Comparison of ENCODE assay signal across 14 cellular contexts in genomic region chr17:78599419-78599818, GRCh38.
DNase-seq lines count a peak whose midpoint lies in the region; ATAC-seq and TF ChIP-seq lines count a peak whose summit lies in the region.
"Had no signal": no experiment of that assay in that cellular context is flagged by ENCODE, and none has a peak within 500 bp of the region (broad histone marks: within the 10 kb centered on the region; RNA-seq: fewer than 3 reads in every experiment).

No MANE protein-coding gene starts in this region.

- H3K4me1 ChIP-seq in HEK293 (ENCODE audit: control insufficient read depth, insufficient read depth, low read length): 0 out of 2 replicates have a peak, but pooled peaks cover 4% of the 10 kb centered on the region
- H3K4me1 ChIP-seq: adrenal gland had no signal

- CTCF ChIA-PET in HEK293 (lab: Yijun Ruan, JAX): interaction anchor here (0.6 to 2.1 kb wide), 2 partner anchors 108 to 114 kb away, joined by 3 to 11 read pairs; no protein-coding TSS in a partner anchor

- POLR2A ChIA-PET in HEK293 (lab: Yijun Ruan, JAX): no interaction called here

- no peak overlapping the region for H3K27ac ChIP-seq in HEK293 (ENCODE audit: extremely low read depth, low read depth, low read length)
- H3K27ac ChIP-seq: adrenal gland, cardiac muscle cell, upper lobe of left lung had no signal

- TF ChIP-seq CTCF in HEK293 (tag by site-specific recombination; IDR thresholded peaks at IDR 0.05): no peak

- ATAC-seq in HG03039 (IDR thresholded peaks at IDR 0.05; ENCODE audit: unreplicated experiment) (no peak), GM19328 (IDR thresholded peaks at IDR 0.05; ENCODE audit: unreplicated experiment) (no peak)
- ATAC-seq: sciatic nerve had no signal

- H3K36me3 ChIP-seq in HEK293 (ENCODE audit: control insufficient read depth in 2 of 2, insufficient read depth in 1 of 2, low read length in 2 of 2): no peaks in the 10 kb centered on the region
- H3K36me3 ChIP-seq: adrenal gland, cardiac muscle cell, upper lobe of left lung had no signal

- H3K9me3 ChIP-seq in HEK293 (ENCODE audit: control insufficient read depth, insufficient read depth, low read depth, low read length): no peaks in the 10 kb centered on the region
- H3K9me3 ChIP-seq: adrenal gland, upper lobe of left lung had no signal

- H3K4me3 ChIP-seq in HEK293 (ENCODE audit: low read depth, low read length): no peak overlapping the region
- H3K4me3 ChIP-seq: adrenal gland, cardiac muscle cell, upper lobe of left lung had no signal

- peak; percentile 21 for DNase-seq in Ammon's horn (ENCODE audit: low spot score)
- DNase-seq in NCI-H82 treated with DMSO at 0.1 percent for 48 hours (lab: John Stamatoyannopoulos, UW; ENCODE audit: unreplicated experiment): peak; percentile 68
- peak; percentile 17 for DNase-seq in fibroblast of the conjunctiva (ENCODE audit: low read depth)
- no peak for DNase-seq in HuH-7.5 (ENCODE audit: low spot score)
- no peak for DNase-seq in activated CD8-positive, alpha-beta memory T cell treated with anti-CD3 and anti-CD28 coated beads, Interleukin-2, amount 50 U/mL, for 48 hours
- DNase-seq: adrenal gland, Karpas-422, NCI-H345, upper lobe of left lung had no signal

TF ChIP-seq in HEK293, 187 proteins besides CTCF, POLR2A, EP300 and RAD21 (continues in another document):
- TF ChIP-seq GLIS1 (tag by site-specific recombination; IDR thresholded peaks at IDR 0.05): peak; percentile 48; the same call in 1 of the 2 replicates
- peak; percentile 86 for TF ChIP-seq FEZF1 (tag by site-specific recombination; IDR thresholded peaks at IDR 0.05)
- no peak for TF ChIP-seq ZNF585B (tag by site-specific recombination; IDR thresholded peaks at IDR 0.05)
- TF ChIP-seq ZNF558 (tag by site-specific recombination; IDR thresholded peaks at IDR 0.05): no peak
- no peak for TF ChIP-seq ZNF19 (tag by site-specific recombination; IDR thresholded peaks at IDR 0.05; ENCODE audit: low read depth)
- TF ChIP-seq ZSCAN30 (tag by site-specific recombination; IDR thresholded peaks at IDR 0.05): no peak
- TF ChIP-seq ZNF623 (tag by site-specific recombination; IDR thresholded peaks at IDR 0.05): no peak
- TF ChIP-seq ZNF362 (tag by site-specific recombination; IDR thresholded peaks at IDR 0.05): no peak
- TF ChIP-seq KLF9 (tag by site-specific recombination; IDR thresholded peaks at IDR 0.05; ENCODE audit: low read depth): no peak
- peak; percentile 54; the same call in 1 of the 2 replicates for TF ChIP-seq ZNF335 (tag by site-specific recombination; conservative IDR thresholded peaks at IDR 0.05)
- no peak for TF ChIP-seq ZNF521 (tag by site-specific recombination; IDR thresholded peaks at IDR 0.05)
- TF ChIP-seq, protein P1, sequence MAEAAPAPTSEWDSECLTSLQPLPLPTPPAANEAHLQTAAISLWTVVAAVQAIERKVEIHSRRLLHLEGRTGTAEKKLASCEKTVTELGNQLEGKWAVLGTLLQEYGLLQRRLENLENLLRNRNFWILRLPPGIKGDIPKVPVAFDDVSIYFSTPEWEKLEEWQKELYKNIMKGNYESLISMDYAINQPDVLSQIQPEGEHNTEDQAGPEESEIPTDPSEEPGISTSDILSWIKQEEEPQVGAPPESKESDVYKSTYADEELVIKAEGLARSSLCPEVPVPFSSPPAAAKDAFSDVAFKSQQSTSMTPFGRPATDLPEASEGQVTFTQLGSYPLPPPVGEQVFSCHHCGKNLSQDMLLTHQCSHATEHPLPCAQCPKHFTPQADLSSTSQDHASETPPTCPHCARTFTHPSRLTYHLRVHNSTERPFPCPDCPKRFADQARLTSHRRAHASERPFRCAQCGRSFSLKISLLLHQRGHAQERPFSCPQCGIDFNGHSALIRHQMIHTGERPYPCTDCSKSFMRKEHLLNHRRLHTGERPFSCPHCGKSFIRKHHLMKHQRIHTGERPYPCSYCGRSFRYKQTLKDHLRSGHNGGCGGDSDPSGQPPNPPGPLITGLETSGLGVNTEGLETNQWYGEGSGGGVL (tag by site-specific recombination; IDR thresholded peaks at IDR 0.05): peak; percentile 30; the same call in 1 of the 2 replicates
- TF ChIP-seq ZNF626 (tag by site-specific recombination; IDR thresholded peaks at IDR 0.05): no peak
- no peak for TF ChIP-seq ZSCAN16 (tag by site-specific recombination; IDR thresholded peaks at IDR 0.05)
- TF ChIP-seq, protein P2, sequence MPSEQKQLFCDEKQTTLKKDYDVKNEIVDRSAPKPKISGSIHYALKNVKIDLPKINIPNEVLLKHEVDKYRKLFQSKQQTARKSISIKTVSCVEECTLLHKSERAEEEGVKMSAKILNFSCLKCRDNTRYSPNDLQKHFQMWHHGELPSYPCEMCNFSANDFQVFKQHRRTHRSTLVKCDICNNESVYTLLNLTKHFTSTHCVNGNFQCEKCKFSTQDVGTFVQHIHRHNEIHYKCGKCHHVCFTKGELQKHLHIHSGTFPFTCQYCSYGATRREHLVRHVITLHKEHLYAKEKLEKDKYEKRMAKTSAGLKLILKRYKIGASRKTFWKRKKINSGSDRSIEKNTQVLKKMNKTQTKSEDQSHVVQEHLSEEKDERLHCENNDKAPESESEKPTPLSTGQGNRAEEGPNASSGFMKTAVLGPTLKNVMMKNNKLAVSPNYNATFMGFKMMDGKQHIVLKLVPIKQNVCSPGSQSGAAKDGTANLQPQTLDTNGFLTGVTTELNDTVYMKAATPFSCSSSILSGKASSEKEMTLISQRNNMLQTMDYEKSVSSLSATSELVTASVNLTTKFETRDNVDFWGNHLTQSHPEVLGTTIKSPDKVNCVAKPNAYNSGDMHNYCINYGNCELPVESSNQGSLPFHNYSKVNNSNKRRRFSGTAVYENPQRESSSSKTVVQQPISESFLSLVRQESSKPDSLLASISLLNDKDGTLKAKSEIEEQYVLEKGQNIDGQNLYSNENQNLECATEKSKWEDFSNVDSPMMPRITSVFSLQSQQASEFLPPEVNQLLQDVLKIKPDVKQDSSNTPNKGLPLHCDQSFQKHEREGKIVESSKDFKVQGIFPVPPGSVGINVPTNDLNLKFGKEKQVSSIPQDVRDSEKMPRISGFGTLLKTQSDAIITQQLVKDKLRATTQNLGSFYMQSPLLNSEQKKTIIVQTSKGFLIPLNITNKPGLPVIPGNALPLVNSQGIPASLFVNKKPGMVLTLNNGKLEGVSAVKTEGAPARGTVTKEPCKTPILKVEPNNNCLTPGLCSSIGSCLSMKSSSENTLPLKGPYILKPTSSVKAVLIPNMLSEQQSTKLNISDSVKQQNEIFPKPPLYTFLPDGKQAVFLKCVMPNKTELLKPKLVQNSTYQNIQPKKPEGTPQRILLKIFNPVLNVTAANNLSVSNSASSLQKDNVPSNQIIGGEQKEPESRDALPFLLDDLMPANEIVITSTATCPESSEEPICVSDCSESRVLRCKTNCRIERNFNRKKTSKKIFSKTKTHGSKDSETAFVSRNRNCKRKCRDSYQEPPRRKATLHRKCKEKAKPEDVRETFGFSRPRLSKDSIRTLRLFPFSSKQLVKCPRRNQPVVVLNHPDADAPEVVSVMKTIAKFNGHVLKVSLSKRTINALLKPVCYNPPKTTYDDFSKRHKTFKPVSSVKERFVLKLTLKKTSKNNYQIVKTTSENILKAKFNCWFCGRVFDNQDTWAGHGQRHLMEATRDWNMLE (tag by site-specific recombination; conservative IDR thresholded peaks at IDR 0.05; ENCODE audit: low read depth): peak; percentile 50; the same call in 1 of the 2 replicates
- TF ChIP-seq ZNF544 (tag by site-specific recombination; IDR thresholded peaks at IDR 0.05): no peak
- no peak for TF ChIP-seq ZNF10 (tag by site-specific recombination; IDR thresholded peaks at IDR 0.05)
- TF ChIP-seq TRIM28 (IDR thresholded peaks at IDR 0.05; ENCODE audit: borderline replicate concordance, low read length): no peak
- no peak for TF ChIP-seq ZNF248 (tag by site-specific recombination; IDR thresholded peaks at IDR 0.05)
- TF ChIP-seq KLF8 (tag by site-specific recombination; IDR thresholded peaks at IDR 0.05): no peak
- TF ChIP-seq ZNF707 (tag by site-specific recombination; IDR thresholded peaks at IDR 0.05): no peak
- no peak for TF ChIP-seq ZNF202 (tag by site-specific recombination; IDR thresholded peaks at IDR 0.05; ENCODE audit: borderline replicate concordance)
- TF ChIP-seq ZNF660 (tag by site-specific recombination; IDR thresholded peaks at IDR 0.05): peak; percentile 14; the same call in 1 of the 2 replicates
- TF ChIP-seq ZBTB6 (tag by site-specific recombination; IDR thresholded peaks at IDR 0.05): no peak
- no peak for TF ChIP-seq KLF1 (tag by site-specific recombination; IDR thresholded peaks at IDR 0.05)
- 0 out of 2 replicates have a peak, but pooled peaks have one; percentile 48 for TF ChIP-seq ZNF629 (tag by site-specific recombination; IDR thresholded peaks at IDR 0.05)

Comparison
In these comparisons a context has a peak if more than half of its experiments do, and no peak if none do; other contexts are left out.
1. DNase-seq: peak in Ammon's horn (single experiment), NCI-H82 treated with DMSO at 0.1 percent for 48 hours (single experiment) and fibroblast of the conjunctiva (single experiment); none in HuH-7.5 (single experiment) and activated CD8-positive, alpha-beta memory T cell treated with anti-CD3 and anti-CD28 coated beads, Interleukin-2, amount 50 U/mL, for 48 hours (single experiment).